In genomic region chr3:129278439-129278969, GRCh38 we compare ENCODE assay signal across 8 cellular contexts. TPM values are rescaled to one million over a fixed set of nuclear protein-coding genes. Genes with fewer than 3 reads are reported as not detected.
A peak's percentile ranks its signal among the peaks of the same experiment; 100 is the strongest.
DNase-seq lines count a peak whose midpoint lies in the region; ATAC-seq and TF ChIP-seq lines count a peak whose summit lies in the region.

HMCES (plus strand) TSS chr3:129278870; CDS start chr3:129279733, 863 bp downstream.

- no peaks in the 10 kb centered on the region for H3K9me3 Mint-ChIP-seq in MCF 10A (ENCODE audit: unreplicated experiment)

- H3K27me3 Mint-ChIP-seq in MCF 10A (ENCODE audit: insufficient read depth, unreplicated experiment): no peaks in the 10 kb centered on the region

- H3K36me3 Mint-ChIP-seq in MCF 10A (ENCODE audit: insufficient read depth, unreplicated experiment): peaks cover 48% of the 10 kb centered on the region

- peak within 1 kb of the TSS; percentile 54 for H3K4me3 ChIP-seq in iPS-11a (ENCODE audit: low read depth, low read length)
- peak within 1 kb of the TSS; percentile 86 for H3K4me3 ChIP-seq in skeletal muscle cell (ENCODE audit: low read depth, low read length)

- ATAC-seq in GM18505 (IDR thresholded peaks at IDR 0.05; ENCODE audit: unreplicated experiment) (peak; percentile 53), HG03097 (IDR thresholded peaks at IDR 0.05; ENCODE audit: low FRiP score, unreplicated experiment) (peak; percentile 35), GM18858 (IDR thresholded peaks at IDR 0.05; ENCODE audit: unreplicated experiment) (no peak)

- no TSS peak for BruUV-seq in MCF 10A (replicated peaks; lab: Mats Ljungman, UMichigan)

- H3K27ac Mint-ChIP-seq in MCF 10A (ENCODE audit: low read depth, unreplicated experiment): peak within 1 kb of the TSS; percentile 90

- intact Hi-C loops in MCF 10A (cut with micrococcal nuclease): loop anchor here (2.0 kb wide), 1 partner anchor 36 kb away; no protein-coding TSS in a partner anchor

- peaks cover 10% of the 10 kb centered on the region for H3K4me1 Mint-ChIP-seq in MCF 10A (ENCODE audit: insufficient read depth, unreplicated experiment)

- H3K4me3 Mint-ChIP-seq in MCF 10A (ENCODE audit: unreplicated experiment): peak within 1 kb of the TSS; percentile 97

- peak; percentile 96 for DNase-seq in NCI-H2196 treated with DMSO at 0.1 percent for 48 hours (lab: John Stamatoyannopoulos, UW; ENCODE audit: unreplicated experiment)
- DNase-seq in MCF 10A (ENCODE audit: unreplicated experiment): peak; percentile 91
- DNase-seq in skeletal muscle cell (ENCODE audit: low read depth): peak; percentile 59

- no peak for TF ChIP-seq POLR2A in GM18505 (IDR thresholded peaks at IDR 0.05; ENCODE audit: borderline replicate concordance, extremely low read depth, insufficient read depth, insufficient read length)

- peak within 1 kb of the TSS; percentile 80 for H3K27ac ChIP-seq in VCaP

- POLR2A ChIA-PET in MCF 10A (lab: Yijun Ruan, JAX): interaction anchor here (0.8 to 5.7 kb wide), 12 partner anchors 12 to 226 kb away, joined by 3 to 56 read pairs (median 6); partner anchors contain the start of genes COPG1 and EFCAB12

- no peak for TF ChIP-seq CTCF in VCaP (conservative IDR thresholded peaks at IDR 0.05)
- no peak for TF ChIP-seq CTCF in MCF 10A (IDR thresholded peaks at IDR 0.05; ENCODE audit: unreplicated experiment)

- CTCF ChIA-PET in MCF 10A (lab: Yijun Ruan, JAX): interaction anchor here (0.6 to 1.6 kb wide), 6 partner anchors 12 to 38 kb away, joined by 3 to 7 read pairs (median 3); a partner anchor contains a TSS

RNA-seq across cellular contexts. Expression of gene HMCES, which starts in this region (rescaled TPM):
- 29.4 and 42.8 TPM in 2 replicates for total RNA-seq in MCF 10A (2022)
